8 cellular contexts compared by ENCODE assay signal in the genomic region with DNA sequence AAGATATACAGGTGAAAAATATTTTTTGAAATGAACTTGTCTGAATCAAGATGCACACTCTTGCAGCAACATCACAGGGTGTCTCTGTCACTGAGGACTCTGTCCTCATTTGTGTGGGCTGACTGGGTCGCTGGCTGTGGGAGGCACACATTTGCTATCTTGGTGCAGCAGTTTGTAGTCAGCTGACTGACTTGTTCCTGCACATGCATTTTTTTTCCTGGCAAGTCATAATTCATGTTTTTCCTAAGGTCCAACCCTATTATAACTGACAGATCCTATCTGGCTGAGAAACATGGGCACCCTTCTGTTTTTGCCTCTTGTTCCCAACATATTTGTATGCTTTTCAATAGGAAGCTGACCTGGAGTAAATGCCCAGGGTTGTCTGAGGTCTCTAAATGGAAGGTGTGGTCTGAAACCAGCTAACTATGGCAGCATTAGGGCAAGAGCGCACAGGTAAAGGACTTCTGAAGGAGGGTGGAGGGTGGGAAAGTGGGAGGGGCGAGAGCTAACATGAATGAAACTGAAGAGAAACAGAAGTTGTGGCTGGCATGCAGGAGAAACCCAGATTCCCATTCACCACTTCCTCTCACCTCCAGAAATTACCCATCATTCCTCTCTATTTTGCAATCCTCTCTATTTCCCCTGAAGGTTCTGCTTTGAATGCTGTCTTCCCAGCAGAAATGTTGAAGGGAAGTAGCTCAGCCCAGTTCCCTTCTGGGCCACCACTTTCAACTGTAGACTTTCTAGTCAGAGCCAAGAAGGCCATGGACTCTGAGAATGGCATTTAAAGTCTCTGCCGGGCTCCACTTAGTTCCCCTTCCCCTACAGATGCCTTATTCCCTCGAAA.
A peak's percentile ranks its signal among the peaks of the same experiment; 100 is the strongest.
DNase-seq lines count a peak whose midpoint lies in the region; ATAC-seq and TF ChIP-seq lines count a peak whose summit lies in the region.

No MANE protein-coding gene starts in this region.

- intact Hi-C loops in PC-3 (cut with micrococcal nuclease), result no loop called here
- intact Hi-C loops in colonic mucosa (cut with DNase I), result no loop called here

- no peak overlapping the region for H3K27ac ChIP-seq in PC-3 (ENCODE audit: low read length)
- H3K27ac ChIP-seq in colonic mucosa, result no peak overlapping the region

- peak overlapping the region; percentile 26 for H3K27ac Mint-ChIP-seq in endothelial cell (ENCODE audit: unreplicated experiment)

- no peaks in the 10 kb centered on the region for H3K36me3 ChIP-seq in PC-3 (ENCODE audit: low read depth, low read length)
- no peaks in the 10 kb centered on the region for H3K36me3 ChIP-seq in colonic mucosa

- no peak overlapping the region for H2AFZ ChIP-seq in PC-3 (ENCODE audit: low read length)

- in situ Hi-C loops in G401 (cut with HindIII; ENCODE audit: low sequenced_read_pairs), result no loop called here

- TF ChIP-seq CTCF in PC-3 (conservative IDR thresholded peaks at IDR 0.05; ENCODE audit: low read depth, low read length), result no peak
- TF ChIP-seq CTCF in endothelial cell (IDR thresholded peaks at IDR 0.05; ENCODE audit: unreplicated experiment), result no peak
- no peak for TF ChIP-seq CTCF in omental fat pad (IDR thresholded peaks at IDR 0.05)
- no peak for TF ChIP-seq CTCF in colonic mucosa (IDR thresholded peaks at IDR 0.05)

- H3K4me1 Mint-ChIP-seq in endothelial cell (ENCODE audit: unreplicated experiment), result peaks cover 16% of the 10 kb centered on the region

- peak; percentile 18 for DNase-seq in G401 (ENCODE audit: low spot score)
- peak; percentile 26 for DNase-seq in PC-3
- DNase-seq in endothelial cell (ENCODE audit: low spot score), result no peak
- no peak for DNase-seq in omental fat pad (ENCODE audit: low spot score)
- no peak for DNase-seq in T1000 (lab: John Stamatoyannopoulos, UW)
- DNase-seq in colonic mucosa, result no peak

- CTCF ChIA-PET in PC-3 (lab: Charles Lee), result no interaction called here

- H3K36me3 Mint-ChIP-seq in endothelial cell (ENCODE audit: low read depth, unreplicated experiment), result no peaks in the 10 kb centered on the region

- no peaks in the 10 kb centered on the region for H3K9me3 ChIP-seq in PC-3 (ENCODE audit: low read length)
- no peaks in the 10 kb centered on the region for H3K9me3 ChIP-seq in colonic mucosa

- no peaks in the 10 kb centered on the region for H3K9me2 ChIP-seq in PC-3 (replicated peaks; ENCODE audit: low read length)

- H4K20me1 ChIP-seq in PC-3 (ENCODE audit: low read length), result no peaks in the 10 kb centered on the region

- H3K4me3 Mint-ChIP-seq in endothelial cell (ENCODE audit: unreplicated experiment), result no peak overlapping the region

- H3K4me1 ChIP-seq in PC-3 (ENCODE audit: insufficient read depth, low read length) (peaks cover 56% of the 10 kb centered on the region), colonic mucosa (peaks cover 5% of the 10 kb centered on the region)

- H3K4me2 ChIP-seq in PC-3 (ENCODE audit: low read length), result peak overlapping the region; percentile 72

- peaks cover 6% of the 10 kb centered on the region for H3F3A ChIP-seq in PC-3 (ENCODE audit: low read length, unreplicated experiment)

- POLR2A ChIA-PET in PC-3 (lab: Charles Lee; ENCODE audit: unreplicated experiment), result no interaction called here

- no peaks in the 10 kb centered on the region for H3K9me3 Mint-ChIP-seq in endothelial cell (ENCODE audit: unreplicated experiment)

- H3K27me3 ChIP-seq in PC-3 (ENCODE audit: low read length) (no peaks in the 10 kb centered on the region), colonic mucosa (no peaks in the 10 kb centered on the region)

- ATAC-seq in PC-3, result no peak
- peak; percentile 31 for ATAC-seq in omental fat pad (ENCODE audit: low FRiP score)
- ATAC-seq in HG03565 (IDR thresholded peaks at IDR 0.05; ENCODE audit: unreplicated experiment), result no peak
- ATAC-seq in GM18517 (IDR thresholded peaks at IDR 0.05; ENCODE audit: unreplicated experiment), result no peak

- peaks cover 49% of the 10 kb centered on the region for H3K79me2 ChIP-seq in PC-3 (ENCODE audit: low read length)

- no TSS peak for BruUV-seq in PC-3 (replicated peaks; lab: Mats Ljungman, UMichigan)

- H3K9ac ChIP-seq in PC-3 (ENCODE audit: low read length) (no peak overlapping the region), colonic mucosa (ENCODE audit: low read depth in 2 of 2, low read length in 2 of 2) (no peak overlapping the region)

- H3K4me3 ChIP-seq in PC-3 (ENCODE audit: low read length) (no peak overlapping the region), colonic mucosa (no peak overlapping the region)

- H3K27me3 Mint-ChIP-seq in endothelial cell (ENCODE audit: unreplicated experiment), result peaks cover 3% of the 10 kb centered on the region

Comparison
In these comparisons a context has a peak if more than half of its experiments do, and no peak if none do; other contexts are left out.
1. DNase-seq: peak in G401 (single experiment) and PC-3 (single experiment); none in endothelial cell (single experiment), omental fat pad (single experiment), T1000 (single experiment) and colonic mucosa (single experiment).